Comparison of ENCODE assay signal across 1 cellular context in genomic region chr3:9947025-9947995, GRCh38.
TF ChIP-seq lines count a peak whose summit lies in the region.

No MANE protein-coding gene starts in this region.

TF ChIP-seq in GM23338, 12 proteins besides CTCF, POLR2A, EP300 and RAD21 (continued from another document):
- TF ChIP-seq ZNF462 (CRISPR knock-in tag; IDR thresholded peaks at IDR 0.05) (no peak), ETS1 (IDR thresholded peaks at IDR 0.05) (no peak), POLR2AphosphoS5 (IDR thresholded peaks at IDR 0.05; ENCODE audit: low read depth) (peak; percentile 48; the same call in 1 of the 2 replicates), NANOG (IDR thresholded peaks at IDR 0.05; ENCODE audit: borderline replicate concordance) (no peak), JUNB (IDR thresholded peaks at IDR 0.05; ENCODE audit: unreplicated experiment) (no peak), EZH2phosphoT487 (IDR thresholded peaks at IDR 0.05; ENCODE audit: unreplicated experiment) (no peak)
